ENCODE assay signal across 6 cellular contexts in genomic region chr22:19143967-19144400, GRCh38. TPM values are rescaled to one million over a fixed set of nuclear protein-coding genes. Genes with fewer than 3 reads are reported as not detected.
DNase-seq lines count a peak whose midpoint lies in the region; ATAC-seq lines count a peak whose summit lies in the region.
"Had no signal": no experiment of that assay in that cellular context is flagged by ENCODE, and none has a peak within 500 bp of the region (broad histone marks: within the 10 kb centered on the region; RNA-seq: fewer than 3 reads in every experiment).

No MANE protein-coding gene starts in this region.

- peak overlapping the region; percentile 82 to 94 for H3K4me3 ChIP-seq in mesenchymal stem cell (ENCODE audit: insufficient read depth in 1 of 2, low read depth in 1 of 2, low read length in 2 of 2)

- H3K4me2 ChIP-seq in mesenchymal stem cell (ENCODE audit: low read length, poor library complexity, severe bottlenecking), result peak overlapping the region; percentile 92

- peak overlapping the region; percentile 97 for H3K27ac Mint-ChIP-seq in activated T-helper 2 cell treated with anti-CD3 and anti-CD28 coated beads, Interferon-gamma antibody, Interleukin-2, Interleukin-4, amounts not matched to agents 10 μg/mL and 5 μg/mL and 100 μg/mL, durations not matched to agents 14 hours and 24 hours and 36 hours

- peak overlapping the region in 1 of 2 experiments; percentile 62 for H3K23ac ChIP-seq in mesenchymal stem cell (ENCODE audit: low read length in 2 of 2)

- H2BK5ac ChIP-seq in mesenchymal stem cell (ENCODE audit: low read depth, low read length, poor library complexity, severe bottlenecking), result no peak overlapping the region

- intact Hi-C loops in activated T-helper 2 cell treated with anti-CD3 and anti-CD28 coated beads, Interferon-gamma antibody, Interleukin-2, Interleukin-4, amounts not matched to agents 10 μg/mL and 5 μg/mL and 100 μg/mL, durations not matched to agents 14 hours and 24 hours and 36 hours (cut with micrococcal nuclease), result loop anchor here (1.0 to 10.0 kb wide), 4 partner anchors 22 to 486 kb away; partner anchors contain the start of genes CDC45, DGCR2, SLC25A1 and UFD1

- peak overlapping the region in 1 of 2 experiments; percentile 76 for H3K4ac ChIP-seq in mesenchymal stem cell (ENCODE audit: low read depth in 1 of 2, low read length in 2 of 2)

- no peak overlapping the region for H2BK15ac ChIP-seq in mesenchymal stem cell (ENCODE audit: low read depth, poor library complexity, severe bottlenecking)

- peaks cover 7% of the 10 kb centered on the region for H3K4me1 Mint-ChIP-seq in activated T-helper 2 cell treated with anti-CD3 and anti-CD28 coated beads, Interferon-gamma antibody, Interleukin-2, Interleukin-4, amounts not matched to agents 10 μg/mL and 5 μg/mL and 100 μg/mL, durations not matched to agents 14 hours and 24 hours and 36 hours (ENCODE audit: low read depth)

- H2AFZ ChIP-seq in mesenchymal stem cell (ENCODE audit: low read depth, low read length), result peak overlapping the region; percentile 78

- peak overlapping the region; percentile 98 for H3K4me3 Mint-ChIP-seq in activated T-helper 2 cell treated with anti-CD3 and anti-CD28 coated beads, Interferon-gamma antibody, Interleukin-2, Interleukin-4, amounts not matched to agents 10 μg/mL and 5 μg/mL and 100 μg/mL, durations not matched to agents 14 hours and 24 hours and 36 hours (ENCODE audit: low read depth)

- peaks cover 27% of the 10 kb centered on the region for H3K79me1 ChIP-seq in mesenchymal stem cell (replicated peaks; ENCODE audit: low read length, poor library complexity, severe bottlenecking)

- no peak overlapping the region for H2BK120ac ChIP-seq in mesenchymal stem cell (ENCODE audit: low read depth, low read length)

- 14% methylated on average over 17 of the region's 17 CpGs for WGBS in mesenchymal stem cell

- H3K14ac ChIP-seq in mesenchymal stem cell (ENCODE audit: low read length in 2 of 2), result peak overlapping the region in 1 of 2 experiments; percentile 94

- H3K36me3 Mint-ChIP-seq in activated T-helper 2 cell treated with anti-CD3 and anti-CD28 coated beads, Interferon-gamma antibody, Interleukin-2, Interleukin-4, amounts not matched to agents 10 μg/mL and 5 μg/mL and 100 μg/mL, durations not matched to agents 14 hours and 24 hours and 36 hours (ENCODE audit: low read depth), result peaks cover 39% of the 10 kb centered on the region

- H4K8ac ChIP-seq in mesenchymal stem cell (ENCODE audit: low read length), result no peak overlapping the region

- no peak overlapping the region for H3K27ac ChIP-seq in mesenchymal stem cell (ENCODE audit: low read length, poor library complexity, severe bottlenecking)

- no peak overlapping the region for H3K18ac ChIP-seq in mesenchymal stem cell (ENCODE audit: low read depth in 1 of 2, low read length in 2 of 2)

- H3K36me3 ChIP-seq in mesenchymal stem cell (ENCODE audit: control insufficient read depth in 1 of 2, insufficient read depth in 2 of 2, low read depth in 1 of 2, low read length in 2 of 2), result peaks cover 33 to 38% of the 10 kb centered on the region in 2 experiments

- H3K4me1 ChIP-seq in mesenchymal stem cell (ENCODE audit: control insufficient read depth, insufficient read depth, low read depth, low read length), result peaks cover 5% of the 10 kb centered on the region

- H4K91ac ChIP-seq in mesenchymal stem cell (ENCODE audit: low read length), result no peak overlapping the region

- peak overlapping the region; percentile 92 for H3K9ac ChIP-seq in mesenchymal stem cell (ENCODE audit: low read length)

- H3K27me3 ChIP-seq in mesenchymal stem cell (ENCODE audit: control insufficient read depth in 1 of 2, insufficient read depth in 1 of 2, low read length in 2 of 2), result peaks cover 24 to 30% of the 10 kb centered on the region in 2 experiments

- no peak overlapping the region for H2AK5ac ChIP-seq in mesenchymal stem cell (ENCODE audit: low read length, severe bottlenecking)

- no peak overlapping the region for H2BK12ac ChIP-seq in mesenchymal stem cell (ENCODE audit: low read length in 2 of 2)

- DNase-seq in activated T-helper 2 cell treated with anti-CD3 and anti-CD28 coated beads, Interferon-gamma antibody, Interleukin-2, Interleukin-4, amounts not matched to agents 10 μg/mL and 5 μg/mL and 100 μg/mL, durations not matched to agents 14 hours and 24 hours and 36 hours (ENCODE audit: low spot score), result peak; percentile 46
- peak; percentile 45 for DNase-seq in mesenchymal stem cell
- no peak for DNase-seq in islet precursor cell

- H3K27me3 Mint-ChIP-seq in activated T-helper 2 cell treated with anti-CD3 and anti-CD28 coated beads, Interferon-gamma antibody, Interleukin-2, Interleukin-4, amounts not matched to agents 10 μg/mL and 5 μg/mL and 100 μg/mL, durations not matched to agents 14 hours and 24 hours and 36 hours (ENCODE audit: low read depth), result peaks cover 25% of the 10 kb centered on the region

- H3K9me3 Mint-ChIP-seq in activated T-helper 2 cell treated with anti-CD3 and anti-CD28 coated beads, Interferon-gamma antibody, Interleukin-2, Interleukin-4, amounts not matched to agents 10 μg/mL and 5 μg/mL and 100 μg/mL, durations not matched to agents 14 hours and 24 hours and 36 hours, result no peaks in the 10 kb centered on the region

- peak; percentile 5 for ATAC-seq in HG03520 (IDR thresholded peaks at IDR 0.05; ENCODE audit: unreplicated experiment)
- ATAC-seq in HG02763 (IDR thresholded peaks at IDR 0.05; ENCODE audit: unreplicated experiment), result no peak

- no peaks in the 10 kb centered on the region for H3K9me3 ChIP-seq in mesenchymal stem cell (ENCODE audit: control insufficient read depth, low read length)

RNA-seq across cellular contexts. Expression of gene ESS2, which starts 0.5 kb away (rescaled TPM):
- total RNA-seq in activated T-helper 2 cell treated with anti-CD3 and anti-CD28 coated beads, Interferon-gamma antibody, Interleukin-2, Interleukin-4, amounts not matched to agents 10 μg/mL and 5 μg/mL and 100 μg/mL, durations not matched to agents 14 hours and 24 hours and 36 hours, result 19.4 and 20.3 TPM in 2 replicates
- polyA plus RNA-seq in mesenchymal stem cell (2013, experiment 1 of 2), result 11.9 TPM
- 11.8 TPM for polyA plus RNA-seq in mesenchymal stem cell (2013, experiment 2 of 2)

RNA-seq across cellular contexts. Expression of gene GSC2, which starts 6.1 kb away (rescaled TPM):
- total RNA-seq in activated T-helper 2 cell treated with anti-CD3 and anti-CD28 coated beads, Interferon-gamma antibody, Interleukin-2, Interleukin-4, amounts not matched to agents 10 μg/mL and 5 μg/mL and 100 μg/mL, durations not matched to agents 14 hours and 24 hours and 36 hours, result not detected in 2 replicates
- polyA plus RNA-seq in mesenchymal stem cell (2013, experiment 1 of 2), result not detected
- not detected for polyA plus RNA-seq in mesenchymal stem cell (2013, experiment 2 of 2)

RNA-seq across cellular contexts. Expression of gene TSSK2, which starts 12.9 kb away (rescaled TPM):
- not detected in 2 replicates for total RNA-seq in activated T-helper 2 cell treated with anti-CD3 and anti-CD28 coated beads, Interferon-gamma antibody, Interleukin-2, Interleukin-4, amounts not matched to agents 10 μg/mL and 5 μg/mL and 100 μg/mL, durations not matched to agents 14 hours and 24 hours and 36 hours
- not detected for polyA plus RNA-seq in mesenchymal stem cell (2013, experiment 1 of 2)
- not detected for polyA plus RNA-seq in mesenchymal stem cell (2013, experiment 2 of 2)
- total RNA-seq: pulmonary artery endothelial cell had no signal

RNA-seq across cellular contexts. Expression of gene DGCR2, which starts 21.8 kb away (rescaled TPM):
- total RNA-seq in activated T-helper 2 cell treated with anti-CD3 and anti-CD28 coated beads, Interferon-gamma antibody, Interleukin-2, Interleukin-4, amounts not matched to agents 10 μg/mL and 5 μg/mL and 100 μg/mL, durations not matched to agents 14 hours and 24 hours and 36 hours, result 20.8 and 22.5 TPM in 2 replicates
- polyA plus RNA-seq in mesenchymal stem cell (2013, experiment 1 of 2), result 30.8 TPM
- polyA plus RNA-seq in mesenchymal stem cell (2013, experiment 2 of 2), result 29.3 TPM

RNA-seq across cellular contexts. Expression of gene SLC25A1, which starts 34.6 kb away (rescaled TPM):
- 52.0 and 53.1 TPM in 2 replicates for total RNA-seq in activated T-helper 2 cell treated with anti-CD3 and anti-CD28 coated beads, Interferon-gamma antibody, Interleukin-2, Interleukin-4, amounts not matched to agents 10 μg/mL and 5 μg/mL and 100 μg/mL, durations not matched to agents 14 hours and 24 hours and 36 hours
- polyA plus RNA-seq in mesenchymal stem cell (2013, experiment 1 of 2), result 119 TPM
- polyA plus RNA-seq in mesenchymal stem cell (2013, experiment 2 of 2), result 117 TPM
